9 cellular contexts compared by ENCODE assay signal in the genomic region with DNA sequence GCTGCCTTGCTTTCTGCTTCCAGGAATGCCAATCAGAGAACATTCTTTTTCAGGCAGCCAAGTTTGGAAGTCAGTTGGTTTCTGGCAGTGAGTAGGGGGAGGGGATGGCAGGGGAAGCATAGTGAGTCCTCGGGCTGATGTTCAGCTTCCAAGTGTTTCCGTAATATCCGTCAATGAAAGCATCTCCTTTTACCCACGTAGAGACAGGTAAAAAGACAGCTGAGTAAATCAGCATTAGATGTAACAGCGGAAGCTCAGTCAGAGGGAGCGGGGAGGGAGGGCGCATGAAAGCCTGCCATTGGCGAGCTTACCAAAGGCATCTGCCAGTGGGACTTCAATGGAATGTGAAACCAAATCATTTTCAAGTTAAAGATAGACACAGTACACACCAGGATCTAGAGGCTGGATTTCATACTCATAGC.
A peak's percentile ranks its signal among the peaks of the same experiment; 100 is the strongest.
DNase-seq lines count a peak whose midpoint lies in the region; ATAC-seq and TF ChIP-seq lines count a peak whose summit lies in the region.
"Had no signal": no experiment of that assay in that cellular context is flagged by ENCODE, and none has a peak within 500 bp of the region (broad histone marks: within the 10 kb centered on the region; RNA-seq: fewer than 3 reads in every experiment).

No MANE protein-coding gene starts in this region.

- H3K4me1 ChIP-seq in HUES64 (ENCODE audit: insufficient read depth, low read length) = peaks cover 41% of the 10 kb centered on the region
- H3K4me1 ChIP-seq in smooth muscle cell (ENCODE audit: low read depth) = peaks cover 3% of the 10 kb centered on the region

- no peaks in the 10 kb centered on the region for H3K9me3 Mint-ChIP-seq in chondrocyte (ENCODE audit: low read depth)

- no peaks in the 10 kb centered on the region for H3K9me3 ChIP-seq in HUES64 (ENCODE audit: insufficient read depth, low read depth, low read length)
- H3K9me3 ChIP-seq in smooth muscle cell (replicated peaks; ENCODE audit: low read depth) = no peaks in the 10 kb centered on the region

- WGBS in HUES64 = 12% methylated on average over 8 of the region's 8 CpGs
- WGBS in smooth muscle cell (ENCODE audit: low lambda C conversion rate) = 11% methylated on average over 8 of the region's 8 CpGs

- ATAC-seq in HG03135 (IDR thresholded peaks at IDR 0.05; ENCODE audit: unreplicated experiment) (no peak), GM19328 (IDR thresholded peaks at IDR 0.05; ENCODE audit: unreplicated experiment) (no peak), HG02642 (IDR thresholded peaks at IDR 0.05; ENCODE audit: poor library complexity, unreplicated experiment) (no peak)
- ATAC-seq: HCT116 had no signal

- H3K27me3 Mint-ChIP-seq in chondrocyte (ENCODE audit: low read depth) = peaks cover 4% of the 10 kb centered on the region

- H3K9ac ChIP-seq in HUES64 (ENCODE audit: low read depth, low read length) (peak overlapping the region; percentile 23; the same call in 1 of the 2 replicates), smooth muscle cell (ENCODE audit: low read depth) (no peak overlapping the region)

- H3K4me2 ChIP-seq in smooth muscle cell = peak overlapping the region; percentile 82

- peak overlapping the region; percentile 53 for H3K27ac ChIP-seq in HUES64 (ENCODE audit: low read depth, low read length)
- H3K27ac ChIP-seq in smooth muscle cell (ENCODE audit: low read depth) = peak overlapping the region; percentile 1

- H3K36me3 ChIP-seq in HUES64 (ENCODE audit: insufficient read depth, low read length) = no peaks in the 10 kb centered on the region
- H3K36me3 ChIP-seq in smooth muscle cell (ENCODE audit: low read depth) = no peaks in the 10 kb centered on the region

- peak overlapping the region; percentile 92 for H3K27ac Mint-ChIP-seq in chondrocyte (ENCODE audit: unreplicated experiment)

- H3K36me3 Mint-ChIP-seq in chondrocyte (ENCODE audit: low read depth) = no peaks in the 10 kb centered on the region

- H3K4me3 ChIP-seq in HUES64 (ENCODE audit: low read length) = peak overlapping the region; percentile 51
- H3K4me3 ChIP-seq in smooth muscle cell = peak overlapping the region; percentile 46

- H3K27me3 ChIP-seq in HUES64 (ENCODE audit: insufficient read depth, low read length) = no peaks in the 10 kb centered on the region
- H3K27me3 ChIP-seq in smooth muscle cell (ENCODE audit: low read depth) = no peaks in the 10 kb centered on the region

- no peak for DNase-seq in chondrocyte (ENCODE audit: low spot score)
- peak; percentile 88 for DNase-seq in islet precursor cell
- no peak for DNase-seq in smooth muscle cell (lab: John Stamatoyannopoulos, UW; ENCODE audit: unreplicated experiment)
- DNase-seq in DMS 273 treated with DMSO at 0.1 percent for 48 hours (lab: John Stamatoyannopoulos, UW) = no peak

- H4K20me1 ChIP-seq in smooth muscle cell (ENCODE audit: low read depth) = no peaks in the 10 kb centered on the region

- peaks cover 3% of the 10 kb centered on the region for H3F3A ChIP-seq in smooth muscle cell (ENCODE audit: low read depth)

- TF ChIP-seq CTCF in chondrocyte (IDR thresholded peaks at IDR 0.05) (no peak), smooth muscle cell (IDR thresholded peaks at IDR 0.05; ENCODE audit: borderline replicate concordance, insufficient read depth, poor library complexity, severe bottlenecking) (no peak)

- H3K79me2 ChIP-seq in smooth muscle cell (ENCODE audit: low read depth) = no peaks in the 10 kb centered on the region

- peak overlapping the region; percentile 79 for H2AFZ ChIP-seq in smooth muscle cell (ENCODE audit: low read depth)

- H3K4me1 Mint-ChIP-seq in chondrocyte (ENCODE audit: low read depth) = peaks cover 38% of the 10 kb centered on the region

- peak overlapping the region; percentile 83 for H3K4me3 Mint-ChIP-seq in chondrocyte (ENCODE audit: unreplicated experiment)
